22 cellular contexts compared by ENCODE assay signal in genomic region chr4:183163135-183163534, GRCh38.
"Had no signal": no experiment of that assay in that cellular context is flagged by ENCODE, and none has a peak within 500 bp of the region (broad histone marks: within the 10 kb centered on the region; RNA-seq: fewer than 3 reads in every experiment).

No MANE protein-coding gene starts in this region.

- H3K36me3 ChIP-seq: adrenal gland, prostate gland, suprapubic skin, transverse colon had no signal

- FAIRE-seq: kidney had no signal

- ATAC-seq: activated naive CD4-positive, alpha-beta T cell treated with anti-CD3 and anti-CD28 coated beads, Interleukin-2, amount 50 U/mL, for 72 hours; foreskin keratinocyte; left lobe of liver; stimulated activated naive CD8-positive, alpha-beta T cell treated with anti-CD3 and anti-CD28 coated beads, Interleukin-15, amount 100 ng/mL, for 72 hours had no signal

- H3K4me1 ChIP-seq: adrenal gland, prostate gland had no signal

- H3K9me3 Mint-ChIP-seq: activated naive CD4-positive, alpha-beta T cell treated with anti-CD3 and anti-CD28 coated beads, Interleukin-2, amount 50 U/mL, for 72 hours; activated T-helper 1 cell treated with anti-CD3 and anti-CD28 coated beads, Interleukin-12 subunit alpha, Interleukin-12 subunit beta, Interleukin-2, Interleukin-4 antibody, amounts not matched to agents 30 ng/mL and 10 ng/mL and 1 ng/mL, durations not matched to agents 14 hours and 24 hours and 36 hours; neural crest cell; stimulated activated naive CD8-positive, alpha-beta T cell treated with anti-CD3 and anti-CD28 coated beads, Interleukin-15, amount 100 ng/mL, for 72 hours had no signal

- H3K27ac Mint-ChIP-seq: activated naive CD4-positive, alpha-beta T cell treated with anti-CD3 and anti-CD28 coated beads, Interleukin-2, amount 50 U/mL, for 72 hours; activated T-helper 1 cell treated with anti-CD3 and anti-CD28 coated beads, Interleukin-12 subunit alpha, Interleukin-12 subunit beta, Interleukin-2, Interleukin-4 antibody, amounts not matched to agents 30 ng/mL and 10 ng/mL and 1 ng/mL, durations not matched to agents 14 hours and 24 hours and 36 hours; stimulated activated naive CD8-positive, alpha-beta T cell treated with anti-CD3 and anti-CD28 coated beads, Interleukin-15, amount 100 ng/mL, for 72 hours had no signal

- H3K4me3 ChIP-seq: adrenal gland, dorsolateral prefrontal cortex, prostate gland, skin epidermis, suprapubic skin, transverse colon had no signal

- H3K27me3 ChIP-seq: adrenal gland, dorsolateral prefrontal cortex, foreskin keratinocyte, suprapubic skin, transverse colon had no signal

- DNase-seq: activated CD4-positive, alpha-beta T cell treated with anti-CD3 and anti-CD28 coated beads for 48 hours; activated CD4-positive, CD25-positive, alpha-beta regulatory T cell; activated gamma-delta T cell treated with Interleukin-2 at 50 U/mL for 16 hours; adrenal gland; dorsolateral prefrontal cortex; foreskin keratinocyte; head of caudate nucleus; kidney; mammary epithelial cell; right cardiac atrium; stimulated activated naive CD8-positive, alpha-beta T cell treated with anti-CD3 and anti-CD28 coated beads, Interleukin-15, amount 100 ng/mL, for 72 hours; T-helper 1 cell; T-helper 9 cell; transverse colon had no signal

- H3K4me3 Mint-ChIP-seq: activated T-helper 1 cell treated with anti-CD3 and anti-CD28 coated beads, Interleukin-12 subunit alpha, Interleukin-12 subunit beta, Interleukin-2, Interleukin-4 antibody, amounts not matched to agents 30 ng/mL and 10 ng/mL and 1 ng/mL, durations not matched to agents 14 hours and 24 hours and 36 hours; neural crest cell; stimulated activated naive CD8-positive, alpha-beta T cell treated with anti-CD3 and anti-CD28 coated beads, Interleukin-15, amount 100 ng/mL, for 72 hours had no signal

- H3K4me1 Mint-ChIP-seq: stimulated activated naive CD8-positive, alpha-beta T cell treated with anti-CD3 and anti-CD28 coated beads, Interleukin-15, amount 100 ng/mL, for 72 hours had no signal

- H3K27ac ChIP-seq: adrenal gland, dorsolateral prefrontal cortex, epithelial cell of prostate, foreskin keratinocyte, prostate gland, skin epidermis, suprapubic skin, transverse colon had no signal

- H3K9me3 ChIP-seq: adrenal gland, prostate gland, suprapubic skin, transverse colon had no signal
